Comparison of ENCODE assay signal across 10 cellular contexts in genomic region chr17:47735536-47736011, GRCh38. TPM values are rescaled to one million over a fixed set of nuclear protein-coding genes. Genes with fewer than 3 reads are reported as not detected.
DNase-seq lines count a peak whose midpoint lies in the region; ATAC-seq and TF ChIP-seq lines count a peak whose summit lies in the region.
"Had no signal": no experiment of that assay in that cellular context is flagged by ENCODE, and none has a peak within 500 bp of the region (broad histone marks: within the 10 kb centered on the region; RNA-seq: fewer than 3 reads in every experiment).

No MANE protein-coding gene starts in this region.

- 66% methylated on average over 3 of the region's 3 CpGs for WGBS in mammary epithelial cell (ENCODE audit: low coverage, missing lambda C conversion rate)

- no peaks in the 10 kb centered on the region for H3K79me2 ChIP-seq in mammary epithelial cell (ENCODE audit: insufficient read depth, low read length)

- TF ChIP-seq CTCF in GM06990 (IDR thresholded peaks at IDR 0.05; ENCODE audit: insufficient read depth, low read length, poor library complexity, severe bottlenecking) (no peak), gastrocnemius medialis (IDR thresholded peaks at IDR 0.05 in 4 of 5, conservative IDR thresholded peaks at IDR 0.05 in 1 of 5) (no peak), mammary epithelial cell (conservative IDR thresholded peaks at IDR 0.05 in 1 of 2, IDR thresholded peaks at IDR 0.05 in 1 of 2; ENCODE audit: extremely low read depth in 1 of 2, insufficient read depth in 1 of 2, low read depth in 1 of 2, low read length in 2 of 2) (no peak)

- no peaks in the 10 kb centered on the region; the same call in 1 of the 2 replicates for H3K27me3 ChIP-seq in GM06990 (replicated peaks; ENCODE audit: control insufficient read depth, insufficient read depth, low read length)
- peaks cover 41 to 48% (median 43%) of the 10 kb centered on the region in 3 donors for H3K27me3 ChIP-seq in gastrocnemius medialis
- H3K27me3 ChIP-seq in mammary epithelial cell (ENCODE audit: insufficient read depth, low read length), result peaks cover 29% of the 10 kb centered on the region

- dilution Hi-C loops in mammary epithelial cell (cut with HindIII; ENCODE audit: low sequenced_read_pairs), result no loop called here

- H3K9ac ChIP-seq in mammary epithelial cell (ENCODE audit: insufficient read depth, low read length), result no peak overlapping the region

- ATAC-seq in HG03439 (IDR thresholded peaks at IDR 0.05; ENCODE audit: unreplicated experiment) (peak; percentile 43), gastrocnemius medialis (no peak)
- ATAC-seq in effector memory CD8-positive, alpha-beta T cell (replicated peaks), result no peak
- ATAC-seq: Panc1 had no signal

- H3K4me1 Mint-ChIP-seq in effector memory CD8-positive, alpha-beta T cell (ENCODE audit: low read depth in 2 of 2), result peaks cover 62 to 66% of the 10 kb centered on the region in 2 donors

- CTCF ChIA-PET in mammary epithelial cell (lab: Charles Lee; ENCODE audit: low non-redundant PET), result no interaction called here

- peaks cover 72% of the 10 kb centered on the region for H3K36me3 Mint-ChIP-seq in effector memory CD8-positive, alpha-beta T cell (ENCODE audit: insufficient read depth)

- TF ChIP-seq POLR2A in gastrocnemius medialis (IDR thresholded peaks at IDR 0.05), result no peak

- H3K27ac Mint-ChIP-seq in effector memory CD8-positive, alpha-beta T cell, result peak overlapping the region; percentile 98

- H3K36me3 ChIP-seq in GM06990 (ENCODE audit: control insufficient read depth, insufficient read depth, low read length), result no peaks in the 10 kb centered on the region
- H3K36me3 ChIP-seq in gastrocnemius medialis, result no peaks in the 10 kb centered on the region
- no peaks in the 10 kb centered on the region for H3K36me3 ChIP-seq in mammary epithelial cell (ENCODE audit: insufficient read depth, low read length)
- H3K36me3 ChIP-seq: neutrophil had no signal

- DNase-seq in GM06990 (ENCODE audit: extremely low read depth, insufficient read length), result peak; percentile 48
- DNase-seq in GM19238 (ENCODE audit: insufficient read length, low spot score), result peak; percentile 64
- no peak for DNase-seq in effector memory CD8-positive, alpha-beta T cell
- DNase-seq in gastrocnemius medialis, result no peak
- no peak for DNase-seq in NK-92 (lab: John Stamatoyannopoulos, UW; ENCODE audit: unreplicated experiment)
- no peak for DNase-seq in mammary epithelial cell
- no peak for DNase-seq in NOMO-1 treated with dmso at 0.1 percent for 144 hours (lab: John Stamatoyannopoulos, UW; ENCODE audit: unreplicated experiment)

- intact Hi-C loops in gastrocnemius medialis (cut with DNase I; ENCODE audit: low total_unique reads), result no loop called here
- intact Hi-C loops in mammary epithelial cell (cut with micrococcal nuclease), result no loop called here

- no peaks in the 10 kb centered on the region for H3K9me3 Mint-ChIP-seq in effector memory CD8-positive, alpha-beta T cell

- no peaks in the 10 kb centered on the region for H4K20me1 ChIP-seq in mammary epithelial cell (ENCODE audit: insufficient read depth, low read length)

- BruUV-seq in mammary epithelial cell (replicated peaks; lab: Mats Ljungman, UMichigan), result no TSS peak

- no peaks in the 10 kb centered on the region for H3K4me1 ChIP-seq in gastrocnemius medialis
- peaks cover 5% of the 10 kb centered on the region for H3K4me1 ChIP-seq in mammary epithelial cell (ENCODE audit: insufficient read depth, low read length)

- no peak overlapping the region for H3K4me2 ChIP-seq in mammary epithelial cell (ENCODE audit: insufficient read depth, low read depth, low read length)

- H3K9me3 ChIP-seq in gastrocnemius medialis (no peaks in the 10 kb centered on the region), mammary epithelial cell (replicated peaks; ENCODE audit: insufficient read depth, low read length) (no peaks in the 10 kb centered on the region)
- H3K9me3 ChIP-seq: neutrophil had no signal

- H3K27me3 Mint-ChIP-seq in effector memory CD8-positive, alpha-beta T cell, result no peaks in the 10 kb centered on the region

- no peak overlapping the region for H2AFZ ChIP-seq in mammary epithelial cell (ENCODE audit: low read depth, low read length)

- in situ Hi-C loops in gastrocnemius medialis (cut with MboI; ENCODE audit: low sequenced_read_pairs in 4 of 4), result no loop called here
- in situ Hi-C loops in mammary epithelial cell (cut with MboI; ENCODE audit: low sequenced_read_pairs in 2 of 2), result no loop called here

- H3K27ac ChIP-seq in gastrocnemius medialis, result no peak overlapping the region
- H3K27ac ChIP-seq in mammary epithelial cell (ENCODE audit: insufficient read depth, low read depth, low read length), result no peak overlapping the region
- H3K27ac ChIP-seq: neutrophil had no signal

- H3K4me3 ChIP-seq in GM06990 (replicated peaks; ENCODE audit: low read depth, low read length) (no peak overlapping the region), gastrocnemius medialis (no peak overlapping the region), mammary epithelial cell (replicated peaks in 1 of 3; ENCODE audit: insufficient read depth in 1 of 3, low read depth in 2 of 3, low read length in 3 of 3) (no peak overlapping the region)

- peak overlapping the region; percentile 99 for H3K4me3 Mint-ChIP-seq in effector memory CD8-positive, alpha-beta T cell

RNA-seq across cellular contexts. Expression of gene TBX21, which starts 2.5 kb away (rescaled TPM):
- total RNA-seq in gastrocnemius medialis (1 to 10 TPM in 1 of 4 donors, under 1 TPM in 1, not detected in 2; 0.98 to 3.3 TPM), mammary epithelial cell (not detected)
- not detected for polyA plus RNA-seq in mammary epithelial cell
- not detected for polyA minus RNA-seq in mammary epithelial cell

RNA-seq across cellular contexts. Expression of gene TBKBP1, which starts 41.6 kb away (rescaled TPM):
- total RNA-seq in gastrocnemius medialis (10 to 100 TPM; 15.9 to 28.0 (median 23.0) TPM), mammary epithelial cell (1 to 10 TPM; 2.2 to 5.6 TPM)
- 2.4 TPM for polyA plus RNA-seq in mammary epithelial cell
- 2.1 TPM for polyA minus RNA-seq in mammary epithelial cell

Comparison
In these comparisons a context has a peak if more than half of its experiments do, and no peak if none do; other contexts are left out.
1. DNase-seq: peak in GM06990 (single experiment) and GM19238 (single experiment); none in effector memory CD8-positive, alpha-beta T cell (0 of 3), gastrocnemius medialis (0 of 2), NK-92 (single experiment), mammary epithelial cell (single experiment) and NOMO-1 treated with dmso at 0.1 percent for 144 hours (single experiment).